35 cellular contexts compared by ENCODE assay signal in the genomic region with DNA sequence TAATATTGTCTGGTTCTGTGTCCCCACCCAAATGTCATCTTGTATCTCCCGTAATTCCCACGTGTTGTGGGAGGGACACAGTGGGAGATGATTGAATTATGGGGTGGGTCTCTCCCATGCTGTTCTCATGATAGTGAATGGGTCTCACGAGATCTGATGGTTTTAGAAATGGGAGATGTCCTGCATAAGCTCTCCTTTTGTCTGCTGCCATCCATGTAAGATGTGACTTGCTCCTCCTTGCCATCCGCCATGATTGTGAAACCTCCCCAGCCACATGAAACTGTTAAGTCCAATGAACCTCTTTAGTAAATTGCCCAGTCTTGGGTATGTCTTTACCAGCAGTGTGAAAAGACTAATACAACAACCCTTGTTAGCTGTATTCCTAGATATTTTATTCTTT.
"Had no signal": no experiment of that assay in that cellular context is flagged by ENCODE, and none has a peak within 500 bp of the region (broad histone marks: within the 10 kb centered on the region; RNA-seq: fewer than 3 reads in every experiment).

No MANE protein-coding gene starts in this region.

- H3K27me3 ChIP-seq: MG63 had no signal

- H3K36me3 ChIP-seq: MG63 had no signal

- H3K4me3 ChIP-seq: MG63 had no signal

- DNase-seq: Karpas-422, Kasumi-1, MG63, MM.1S, NCI-H1048, NCI-H1092, NCI-H1092 treated with DMSO at 0.1 percent for 48 hours, NCI-H1105, NCI-H1105 treated with DMSO at 0.1 percent for 48 hours, NCI-H1417, NCI-H1417 treated with DMSO at 0.1 percent for 48 hours, NCI-H1436, NCI-H1436 treated with DMSO at 0.1 percent for 48 hours, NCI-H146, NCI-H1694, NCI-H1694 treated with DMSO at 0.1 percent for 48 hours, NCI-H187, NCI-H187 treated with DMSO at 0.1 percent for 48 hours, NCI-H1930, NCI-H2029, NCI-H2029 treated with DMSO at 0.1 percent for 48 hours, NCI-H2081, NCI-H2081 treated with DMSO at 0.1 percent for 48 hours, NCI-H2107, NCI-H2171, NCI-H2171 treated with DMSO at 0.1 percent for 48 hours, NCI-H2227 treated with DMSO at 0.1 percent for 48 hours, NCI-H226, NCI-H345, NCI-H446, NCI-H446 treated with DMSO at 0.1 percent for 48 hours, NCI-H510A, NCI-H510A treated with DMSO at 0.1 percent for 48 hours, NCI-H524, NCI-H524 treated with DMSO at 0.1 percent for 48 hours had no signal
